1 cellular context compared by ENCODE assay signal in the genomic region with DNA sequence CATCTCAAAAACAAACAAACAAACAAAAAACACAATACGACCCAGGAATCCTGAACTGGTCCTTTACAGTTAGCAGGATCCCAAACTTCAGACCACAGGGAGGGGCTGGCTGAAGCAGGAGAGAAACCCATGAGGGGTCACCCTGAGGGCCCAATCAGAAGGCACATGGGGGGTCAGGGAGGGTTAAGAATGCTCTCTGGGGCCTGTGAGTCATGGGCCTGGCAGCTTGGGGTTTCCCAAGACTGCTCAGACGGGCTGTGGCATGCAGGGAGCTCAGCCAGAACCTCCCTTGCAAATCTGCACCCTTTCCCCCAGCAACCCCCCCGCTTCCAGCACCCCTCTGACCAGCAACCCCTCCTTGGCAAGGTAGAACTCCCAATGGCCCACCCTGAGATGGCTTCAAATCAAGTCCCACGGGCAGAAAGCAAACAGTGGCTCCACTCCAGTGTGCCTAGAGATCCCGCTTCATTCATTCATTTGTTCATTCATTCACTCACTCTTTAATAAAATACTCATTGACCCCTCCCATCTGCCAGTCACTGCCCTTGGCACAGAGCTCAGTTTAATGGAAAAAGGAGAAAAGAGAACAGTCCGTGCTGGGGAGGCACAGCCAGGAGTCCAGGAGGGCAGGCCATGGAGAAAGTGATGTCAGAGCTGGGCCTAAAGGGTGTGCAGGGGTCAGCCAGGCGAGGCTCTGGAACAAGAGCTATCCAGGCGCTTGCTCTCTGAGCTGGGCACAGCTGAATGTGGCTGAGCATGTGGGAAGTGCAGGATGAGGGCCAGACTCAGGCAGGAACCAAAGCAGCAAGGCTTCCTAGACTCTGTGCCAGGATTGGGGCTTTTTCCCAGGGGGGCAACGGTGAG.
TF ChIP-seq lines count a peak whose summit lies in the region.

No MANE protein-coding gene starts in this region.

TF ChIP-seq in H1, 55 proteins besides CTCF, POLR2A, EP300 and RAD21:
- no peak for TF ChIP-seq MAFK (IDR thresholded peaks at IDR 0.05; ENCODE audit: low read depth, low read length)
- peak; percentile 68; the same call in 1 of the 2 replicates for TF ChIP-seq JUND (IDR thresholded peaks at IDR 0.05; ENCODE audit: low read length)
